9 cellular contexts compared by ENCODE assay signal in genomic region chr1:16903458-16903796, GRCh38. TPM values are rescaled to one million over a fixed set of nuclear protein-coding genes. Genes with fewer than 3 reads are reported as not detected.
DNase-seq lines count a peak whose midpoint lies in the region; ATAC-seq, FAIRE-seq and TF ChIP-seq lines count a peak whose summit lies in the region.
"Had no signal": no experiment of that assay in that cellular context is flagged by ENCODE, and none has a peak within 500 bp of the region (broad histone marks: within the 10 kb centered on the region; RNA-seq: fewer than 3 reads in every experiment).

No MANE protein-coding gene starts in this region.

- peaks cover 16% of the 10 kb centered on the region; the same call in 1 of the 2 replicates for H3K4me1 ChIP-seq in PC-3 (ENCODE audit: insufficient read depth, low read length)
- peaks cover 28% of the 10 kb centered on the region for H3K4me1 ChIP-seq in skeletal muscle satellite cell (ENCODE audit: control insufficient read depth, insufficient read depth, low read length)

- no peaks in the 10 kb centered on the region for H3K9me3 ChIP-seq in PC-3 (ENCODE audit: low read length)
- H3K9me3 ChIP-seq in skeletal muscle satellite cell (replicated peaks; ENCODE audit: low read length): no peaks in the 10 kb centered on the region

- no peaks in the 10 kb centered on the region for H4K20me1 ChIP-seq in PC-3 (ENCODE audit: low read length)

- ATAC-seq in PC-3: no peak
- ATAC-seq in GM21717 (IDR thresholded peaks at IDR 0.05; ENCODE audit: unreplicated experiment): no peak

- POLR2A ChIA-PET in PC-3 (lab: Charles Lee; ENCODE audit: unreplicated experiment): interaction anchor here (0.7 kb wide), 1 partner anchor 1104 kb away, joined by 3 read pairs; no protein-coding TSS in a partner anchor

- H3K9ac ChIP-seq in PC-3 (ENCODE audit: low read length) (peak overlapping the region; percentile 97), skeletal muscle satellite cell (ENCODE audit: low read depth, low read length) (peak overlapping the region; percentile 94)

- H3K79me2 ChIP-seq in PC-3 (ENCODE audit: low read length): no peaks in the 10 kb centered on the region

- TF ChIP-seq CTCF in GM06990 (IDR thresholded peaks at IDR 0.05; ENCODE audit: insufficient read depth, low read length, poor library complexity, severe bottlenecking): no peak
- no peak for TF ChIP-seq CTCF in PC-3 (conservative IDR thresholded peaks at IDR 0.05; ENCODE audit: low read depth, low read length)
- TF ChIP-seq CTCF in foreskin fibroblast (IDR thresholded peaks at IDR 0.05; ENCODE audit: low read depth, low read length): no peak

- FAIRE-seq in RCC 7860 (lab: Jason Lieb, UNC): no peak

- intact Hi-C loops in PC-3 (cut with micrococcal nuclease): no loop called here

- H3F3A ChIP-seq in PC-3 (ENCODE audit: low read length, unreplicated experiment): peaks cover 12% of the 10 kb centered on the region

- H3K27me3 ChIP-seq in GM06990 (replicated peaks; ENCODE audit: control insufficient read depth, insufficient read depth, low read length) (no peaks in the 10 kb centered on the region), PC-3 (ENCODE audit: low read length) (no peaks in the 10 kb centered on the region), skeletal muscle satellite cell (ENCODE audit: control insufficient read depth, insufficient read depth, low read length) (no peaks in the 10 kb centered on the region)

- BruUV-seq in PC-3 (replicated peaks; lab: Mats Ljungman, UMichigan): no TSS peak

- H3K27ac ChIP-seq in PC-3 (ENCODE audit: low read length): no peak overlapping the region

- H3K4me3 ChIP-seq in GM06990 (replicated peaks; ENCODE audit: low read depth, low read length) (peak overlapping the region; percentile 25; the same call in 1 of the 2 replicates), PC-3 (ENCODE audit: low read length) (peak overlapping the region; percentile 83), foreskin fibroblast (ENCODE audit: low read depth in 1 of 2, low read length in 2 of 2) (peak overlapping the region; percentile 66 to 74), skeletal muscle satellite cell (ENCODE audit: low read length) (peak overlapping the region; percentile 72)

- H3K4me2 ChIP-seq in PC-3 (ENCODE audit: low read length) (peak overlapping the region; percentile 97), skeletal muscle satellite cell (ENCODE audit: low read length) (peak overlapping the region; percentile 89)

- no peaks in the 10 kb centered on the region for H3K9me2 ChIP-seq in PC-3 (replicated peaks; ENCODE audit: low read length)

- CTCF ChIA-PET in PC-3 (lab: Charles Lee): interaction anchor here (1.4 kb wide), 1 partner anchor 282 kb away, joined by 5 read pairs; no protein-coding TSS in a partner anchor

- H2AFZ ChIP-seq in PC-3 (ENCODE audit: low read length): peak overlapping the region; percentile 95

- DNase-seq in GM06990 (ENCODE audit: extremely low read depth, insufficient read length) (no peak), PC-3 (no peak), foreskin fibroblast (no peak), hepatic stellate cell (ENCODE audit: low spot score) (no peak), RCC 7860 (ENCODE audit: low spot score) (no peak)
- no peak for DNase-seq in activated effector memory CD4-positive, alpha-beta T cell treated with Interleukin-2 at 50 U/mL for 16 hours

- H3K36me3 ChIP-seq in GM06990 (ENCODE audit: control insufficient read depth, insufficient read depth, low read length) (no peaks in the 10 kb centered on the region), PC-3 (ENCODE audit: low read depth, low read length) (no peaks in the 10 kb centered on the region), skeletal muscle satellite cell (ENCODE audit: insufficient read depth, low read length) (no peaks in the 10 kb centered on the region)

RNA-seq across cellular contexts. Expression of gene RNU1-2, which starts 7.6 kb away (rescaled TPM):
- under 0.01 TPM in 2 replicates for total RNA-seq in PC-3 (2014; rRNA removed)
- under 0.01 TPM in 2 replicates for total RNA-seq in skeletal muscle satellite cell (2012; rRNA removed)
- total RNA-seq: HT1080 had no signal

RNA-seq across cellular contexts. Expression of gene CROCC, which starts 18.3 kb away (rescaled TPM):
- total RNA-seq in PC-3 (2014; rRNA removed): 24.6 and 51.6 TPM in 2 replicates
- total RNA-seq in skeletal muscle satellite cell (2012; rRNA removed): 10.0 and 14.2 TPM in 2 replicates

Comparison
In these comparisons a context has a peak if more than half of its experiments do, and no peak if none do; other contexts are left out.
1. H3K4me3 ChIP-seq: peak in every context shown above with its lines; median percentile 83 in PC-3; 72 in skeletal muscle satellite cell; 70 in foreskin fibroblast; 25 in GM06990.